ENCODE assay signal across 1 cellular context in genomic region chr22:22039286-22040074, GRCh38.
TF ChIP-seq lines count a peak whose summit lies in the region.

No MANE protein-coding gene starts in this region.

TF ChIP-seq in IMR-90, 13 proteins besides CTCF, POLR2A, EP300 and RAD21 (continued from another document):
- TF ChIP-seq FOS (IDR thresholded peaks at IDR 0.05; ENCODE audit: low read depth, low read length) (no peak), RCOR1 (IDR thresholded peaks at IDR 0.05; ENCODE audit: insufficient replicate concordance, low read length) (no peak), MAZ (IDR thresholded peaks at IDR 0.05; ENCODE audit: borderline replicate concordance, low read depth, low read length) (no peak), SMC3 (IDR thresholded peaks at IDR 0.05; ENCODE audit: low read depth, low read length) (no peak), MXI1 (IDR thresholded peaks at IDR 0.05; ENCODE audit: borderline replicate concordance, low read depth, low read length) (no peak), NFE2L2 (IDR thresholded peaks at IDR 0.05; ENCODE audit: low read depth, low read length) (no peak)
TF ChIP-seq in IMR-90: peak in this region for 0.
